In genomic region chr22:19107730-19108074, GRCh38 we compare ENCODE assay signal across 22 cellular contexts. TPM values are rescaled to one million over a fixed set of nuclear protein-coding genes. Genes with fewer than 3 reads are reported as not detected.
DNase-seq lines count a peak whose midpoint lies in the region; ATAC-seq and TF ChIP-seq lines count a peak whose summit lies in the region.
"Had no signal": no experiment of that assay in that cellular context is flagged by ENCODE, and none has a peak within 500 bp of the region (broad histone marks: within the 10 kb centered on the region; RNA-seq: fewer than 3 reads in every experiment).

No MANE protein-coding gene starts in this region.

- no peak overlapping the region for H3K4me2 ChIP-seq in PC-3 (ENCODE audit: low read length)
- H3K4me2 ChIP-seq: A549 had no signal

- H3K4me3 Mint-ChIP-seq in CD8-positive, alpha-beta T cell = no peak overlapping the region
- H3K4me3 Mint-ChIP-seq in activated naive CD8-positive, alpha-beta T cell = no peak overlapping the region
- H3K4me3 Mint-ChIP-seq in natural killer cell = peak overlapping the region; percentile 47
- H3K4me3 Mint-ChIP-seq: H9, neural crest cell had no signal

- intact Hi-C loops in CD8-positive, alpha-beta T cell (cut with DNase I, micrococcal nuclease) = loop anchor here (2.0 to 10.0 kb wide), 3 partner anchors 255 to 371 kb away; partner anchors contain the start of genes CDC45 (in 2 of the 2) and UFD1 (in 2 of the 2)
- intact Hi-C loops in natural killer cell (cut with micrococcal nuclease) (no loop called here), PC-3 (cut with micrococcal nuclease) (no loop called here)

- H3K79me2 ChIP-seq in PC-3 (ENCODE audit: low read length) = peaks cover 84% of the 10 kb centered on the region

- no peaks in the 10 kb centered on the region for H3K9me3 ChIP-seq in CD8-positive, alpha-beta T cell (ENCODE audit: low read length)
- no peaks in the 10 kb centered on the region for H3K9me3 ChIP-seq in PC-3 (ENCODE audit: low read length)
- H3K9me3 ChIP-seq: A549, esophagus muscularis mucosa had no signal

- no peak for ATAC-seq in CD8-positive, alpha-beta T cell
- ATAC-seq in natural killer cell = no peak
- no peak for ATAC-seq in PC-3
- ATAC-seq: A549 had no signal

- peak overlapping the region; percentile 97 for H3K27ac Mint-ChIP-seq in CD8-positive, alpha-beta T cell
- H3K27ac Mint-ChIP-seq in activated naive CD8-positive, alpha-beta T cell = peak overlapping the region; percentile 83
- H3K27ac Mint-ChIP-seq in natural killer cell = peak overlapping the region; percentile 80 to 84

- CTCF ChIA-PET in CD8-positive, alpha-beta T cell (lab: Charles Lee) = interaction anchor here (0.9 to 1.5 kb wide), 6 partner anchors 11 to 519 kb away, joined by 3 to 5 read pairs (median 3); partner anchors contain the start of gene ESS2
- CTCF ChIA-PET in PC-3 (lab: Charles Lee) = no interaction called here

- no peaks in the 10 kb centered on the region for H3F3A ChIP-seq in PC-3 (ENCODE audit: low read length, unreplicated experiment)

- H3K9ac ChIP-seq in PC-3 (ENCODE audit: low read length) = no peak overlapping the region

- H3K27me3 ChIP-seq in CD8-positive, alpha-beta T cell (ENCODE audit: insufficient read depth, low read length) = no peaks in the 10 kb centered on the region
- no peaks in the 10 kb centered on the region for H3K27me3 ChIP-seq in PC-3 (ENCODE audit: low read length)
- H3K27me3 ChIP-seq: dorsolateral prefrontal cortex, esophagus muscularis mucosa had no signal

- H4K20me1 ChIP-seq in PC-3 (ENCODE audit: low read length) = peaks cover 43% of the 10 kb centered on the region; the same call in 1 of the 2 replicates

- peaks cover 9% of the 10 kb centered on the region for H3K36me3 Mint-ChIP-seq in CD8-positive, alpha-beta T cell
- H3K36me3 Mint-ChIP-seq in activated naive CD8-positive, alpha-beta T cell = peaks cover 2% of the 10 kb centered on the region
- H3K36me3 Mint-ChIP-seq in natural killer cell = no peaks in the 10 kb centered on the region

- no peaks in the 10 kb centered on the region for H3K9me3 Mint-ChIP-seq in CD8-positive, alpha-beta T cell
- H3K9me3 Mint-ChIP-seq in activated naive CD8-positive, alpha-beta T cell (ENCODE audit: low read depth) = no peaks in the 10 kb centered on the region
- no peaks in the 10 kb centered on the region for H3K9me3 Mint-ChIP-seq in natural killer cell
- H3K9me3 Mint-ChIP-seq: H9, neural crest cell had no signal

- H3K4me3 ChIP-seq in CD8-positive, alpha-beta T cell (ENCODE audit: low read depth, low read length) = no peak overlapping the region
- no peak overlapping the region for H3K4me3 ChIP-seq in PC-3 (ENCODE audit: low read length)
- H3K4me3 ChIP-seq: A549, dorsolateral prefrontal cortex, esophagus muscularis mucosa, lung had no signal

- H3K27ac ChIP-seq in CD8-positive, alpha-beta T cell (ENCODE audit: low read depth, low read length) = peak overlapping the region; percentile 0
- no peak overlapping the region for H3K27ac ChIP-seq in PC-3 (ENCODE audit: low read length)
- H3K27ac ChIP-seq: A549, esophagus muscularis mucosa had no signal

- H3K27me3 Mint-ChIP-seq in CD8-positive, alpha-beta T cell (ENCODE audit: low read depth) = no peaks in the 10 kb centered on the region
- H3K27me3 Mint-ChIP-seq in activated naive CD8-positive, alpha-beta T cell = no peaks in the 10 kb centered on the region
- H3K27me3 Mint-ChIP-seq in natural killer cell (ENCODE audit: low read depth in 2 of 2) = no peaks in the 10 kb centered on the region

- H3K9me2 ChIP-seq in PC-3 (replicated peaks; ENCODE audit: low read length) = no peaks in the 10 kb centered on the region

- no TSS peak for BruUV-seq in PC-3 (replicated peaks; lab: Mats Ljungman, UMichigan)

- peaks cover 74% of the 10 kb centered on the region for H3K4me1 Mint-ChIP-seq in CD8-positive, alpha-beta T cell (ENCODE audit: low read depth)
- peaks cover 70% of the 10 kb centered on the region for H3K4me1 Mint-ChIP-seq in activated naive CD8-positive, alpha-beta T cell (ENCODE audit: low read depth)
- H3K4me1 Mint-ChIP-seq in natural killer cell = peaks cover 58 to 64% of the 10 kb centered on the region in 2 donors

- TF ChIP-seq CTCF in CD8-positive, alpha-beta T cell (IDR thresholded peaks at IDR 0.05) = no peak
- TF ChIP-seq CTCF in natural killer cell (IDR thresholded peaks at IDR 0.05) (no peak), PC-3 (conservative IDR thresholded peaks at IDR 0.05; ENCODE audit: low read depth, low read length) (no peak)

- DNase-seq in NCI-H187 treated with DMSO at 0.1 percent for 48 hours (lab: John Stamatoyannopoulos, UW) (peak; percentile 23), NCI-H187 (lab: John Stamatoyannopoulos, UW) (no peak), natural killer cell (no peak), COLO829 (ENCODE audit: low spot score) (no peak), NCI-H774 (lab: John Stamatoyannopoulos, UW) (no peak), PC-3 (no peak)
- DNase-seq in CD8-positive, alpha-beta T cell = no peak
- DNase-seq: activated CD4-positive, alpha-beta T cell treated with anti-CD3 and anti-CD28 coated beads for 1 hour; dorsolateral prefrontal cortex; H9; Karpas-422; NCI-H146; SHP77 treated with DMSO at 0.1 percent for 48 hours; stimulated activated naive CD8-positive, alpha-beta T cell treated with anti-CD3 and anti-CD28 coated beads, Interleukin-15, Interleukin-2, amounts not matched to agents 100 U/mL and 50 U/mL, for 24 hours; T-helper 9 cell had no signal

- H3K36me3 ChIP-seq in CD8-positive, alpha-beta T cell (ENCODE audit: insufficient read depth, low read length) = no peaks in the 10 kb centered on the region
- H3K36me3 ChIP-seq in PC-3 (ENCODE audit: low read depth, low read length) = no peaks in the 10 kb centered on the region
- H3K36me3 ChIP-seq: esophagus muscularis mucosa had no signal

- POLR2A ChIA-PET in CD8-positive, alpha-beta T cell (lab: Charles Lee) = interaction anchor here (1.2 to 1.7 kb wide), 2 partner anchors 14 to 490 kb away, joined by 6 to 7 read pairs; partner anchors contain the start of gene DGCR2
- POLR2A ChIA-PET in PC-3 (lab: Charles Lee; ENCODE audit: unreplicated experiment) = no interaction called here

- peaks cover 57% of the 10 kb centered on the region for H3K4me1 ChIP-seq in CD8-positive, alpha-beta T cell (ENCODE audit: insufficient read depth, low read length)
- peaks cover 8% of the 10 kb centered on the region; the same call in 1 of the 2 replicates for H3K4me1 ChIP-seq in PC-3 (ENCODE audit: insufficient read depth, low read length)

- H2AFZ ChIP-seq in PC-3 (ENCODE audit: low read length) = no peak overlapping the region

RNA-seq across cellular contexts. Expression of gene DGCR2, which starts 14.5 kb away (rescaled TPM):
- 10 to 100 TPM; 29.6 to 32.4 TPM for total RNA-seq in CD8-positive, alpha-beta T cell
- total RNA-seq in natural killer cell (10 to 100 TPM; 27.5 to 44.1 (median 41.3) TPM), PC-3 (2014; rRNA removed) (36.1 and 46.1 TPM in 2 replicates)

RNA-seq across cellular contexts. Expression of gene TSSK2, which starts 23.4 kb away (rescaled TPM):
- under 1 TPM; 0.25 to 0.27 TPM for total RNA-seq in CD8-positive, alpha-beta T cell
- not detected for total RNA-seq in natural killer cell
- 0.17 TPM in 1 of 2 replicates, not detected in the other for total RNA-seq in PC-3 (2014; rRNA removed)
- total RNA-seq: esophagus muscularis mucosa, H9, NCI-H460, neural crest cell, urinary bladder had no signal

RNA-seq across cellular contexts. Expression of gene ESS2, which starts 36.7 kb away (rescaled TPM):
- 10 to 100 TPM; 62.5 to 65.5 TPM for total RNA-seq in CD8-positive, alpha-beta T cell
- 10 to 100 TPM; 47.6 to 51.6 (median 47.7) TPM for total RNA-seq in natural killer cell
- 12.6 and 22.9 TPM in 2 replicates for total RNA-seq in PC-3 (2014; rRNA removed)

RNA-seq across cellular contexts. Expression of gene GSC2, which starts 42.4 kb away (rescaled TPM):
- not detected for total RNA-seq in CD8-positive, alpha-beta T cell
- not detected for total RNA-seq in natural killer cell
- not detected in 2 replicates for total RNA-seq in PC-3 (2014; rRNA removed)
- total RNA-seq: esophagus muscularis mucosa, lung, NCI-H460, neural crest cell, urinary bladder had no signal

Comparison
In these comparisons a context has a peak if more than half of its experiments do, and no peak if none do; other contexts are left out.
1. intact Hi-C loops: an anchor here in CD8-positive, alpha-beta T cell (2.0 to 10.0 kb wide); none called in natural killer cell and PC-3.